Comparison of ENCODE assay signal across 8 cellular contexts in genomic region chr10:70758757-70759514, GRCh38. TPM values are rescaled to one million over a fixed set of nuclear protein-coding genes. Genes with fewer than 3 reads are reported as not detected.
DNase-seq lines count a peak whose midpoint lies in the region; ATAC-seq, FAIRE-seq and TF ChIP-seq lines count a peak whose summit lies in the region.

No MANE protein-coding gene starts in this region.

- no peak overlapping the region for H3K27ac ChIP-seq in caudate nucleus (ENCODE audit: low read depth, low read length)

- DNase-seq in GM12892 (ENCODE audit: insufficient read length) = peak; percentile 50
- DNase-seq in NCI-H2227 treated with DMSO at 0.1 percent for 48 hours (lab: John Stamatoyannopoulos, UW) = peak; percentile 46
- DNase-seq in caudate nucleus (lab: John Stamatoyannopoulos, UW) = peak in 53 of 61 donors; percentile 15 to 85 (median 54)
- DNase-seq in kidney tubule cell (ENCODE audit: low spot score) = peak; percentile 70
- DNase-seq in stimulated activated CD4-positive, alpha-beta T cell treated with anti-CD3 and anti-CD28 coated beads, Interleukin-4, amount 100 ng/mL, for 24 hours = peak; percentile 74

- peak; percentile 46 for FAIRE-seq in A204.1 (lab: Jason Lieb, UNC)
- peak; percentile 68 for FAIRE-seq in GM12892 (lab: Jason Lieb, UNC)

- ATAC-seq in activated CD4-positive, CD25-positive, alpha-beta regulatory T cell treated with anti-CD3 and anti-CD28 coated beads, Interleukin-2, amount 50 U/mL, for 24 hours = peak; percentile 27 to 45
- ATAC-seq in HG03469 (IDR thresholded peaks at IDR 0.05; ENCODE audit: unreplicated experiment) = no peak

- TF ChIP-seq POLR2A in GM12892 (IDR thresholded peaks at IDR 0.05; ENCODE audit: low read depth, low read length) = no peak

RNA-seq across cellular contexts. Expression of gene TBATA, which starts 26.2 kb away (rescaled TPM):
- not detected for polyA plus RNA-seq in GM12892 (2012; ENCODE audit: missing spikeins)

RNA-seq across cellular contexts. Expression of gene SGPL1, which starts 56.8 kb away (rescaled TPM):
- 7.2 TPM for polyA plus RNA-seq in GM12892 (2012; ENCODE audit: missing spikeins)
